In the genomic region with DNA sequence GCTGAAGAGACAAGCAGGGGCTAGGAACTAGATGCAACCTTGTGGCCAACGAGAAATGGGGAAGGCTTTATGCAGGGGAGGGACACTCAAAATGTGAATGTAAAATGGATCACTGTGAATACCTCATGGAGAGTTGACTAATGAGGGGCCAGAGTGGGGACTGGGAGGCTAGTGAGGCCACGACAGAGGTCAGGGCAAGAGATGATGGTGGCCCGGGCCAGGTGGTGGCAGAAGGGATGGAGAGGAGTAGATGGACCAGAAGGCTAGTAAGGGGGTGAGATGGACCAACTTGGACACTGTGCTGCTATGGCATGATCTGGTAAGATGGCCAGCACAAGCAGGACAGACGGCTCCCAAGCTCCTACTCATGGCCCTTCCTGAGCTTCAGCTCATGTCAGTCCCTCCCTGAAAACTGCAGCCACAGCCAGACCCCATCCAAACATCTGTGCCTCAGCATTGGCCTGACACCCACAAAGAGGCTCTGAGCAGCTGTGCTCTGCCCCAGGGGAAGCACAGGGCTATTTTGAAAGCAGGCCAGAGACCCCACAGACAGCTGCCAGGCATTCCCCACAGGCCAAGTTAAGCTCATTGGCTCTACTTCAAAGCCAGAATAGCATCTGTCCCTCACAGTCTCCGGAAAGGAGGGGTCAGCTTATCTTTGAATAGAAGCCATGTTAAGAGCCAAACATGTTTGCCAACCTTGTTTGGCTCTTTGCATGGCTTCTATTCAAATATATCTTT, we compare ENCODE assay signal across 10 cellular contexts. TPM values are rescaled to one million over a fixed set of nuclear protein-coding genes. Genes with fewer than 3 reads are reported as not detected.
DNase-seq lines count a peak whose midpoint lies in the region; ATAC-seq, FAIRE-seq and TF ChIP-seq lines count a peak whose summit lies in the region.
"Had no signal": no experiment of that assay in that cellular context is flagged by ENCODE, and none has a peak within 500 bp of the region (broad histone marks: within the 10 kb centered on the region; RNA-seq: fewer than 3 reads in every experiment).

No MANE protein-coding gene starts in this region.

- H3K27me3 ChIP-seq in ascending aorta, result no peaks in the 10 kb centered on the region
- H3K27me3 ChIP-seq in PC-3 (ENCODE audit: low read length), result no peaks in the 10 kb centered on the region
- H3K27me3 ChIP-seq: MG63, right lobe of liver had no signal

- TF ChIP-seq CTCF in GM13976 (IDR thresholded peaks at IDR 0.05; ENCODE audit: borderline replicate concordance, control extremely low read depth, extremely low read depth, insufficient read depth, missing control alignments) (no peak), ascending aorta (IDR thresholded peaks at IDR 0.05) (no peak), mucosa of descending colon (IDR thresholded peaks at IDR 0.05) (no peak), PC-3 (conservative IDR thresholded peaks at IDR 0.05; ENCODE audit: low read depth, low read length) (no peak)

- no peak overlapping the region for H2AFZ ChIP-seq in PC-3 (ENCODE audit: low read length)

- no peak overlapping the region for H3K4me2 ChIP-seq in PC-3 (ENCODE audit: low read length)

- H3K36me3 ChIP-seq in ascending aorta (peaks cover 52 to 72% of the 10 kb centered on the region in 2 donors), mucosa of descending colon (ENCODE audit: low read depth) (no peaks in the 10 kb centered on the region), PC-3 (ENCODE audit: low read depth, low read length) (peaks cover 8% of the 10 kb centered on the region; the same call in 1 of the 2 replicates)

- H3K9me2 ChIP-seq in PC-3 (replicated peaks; ENCODE audit: low read length), result no peaks in the 10 kb centered on the region

- no peaks in the 10 kb centered on the region for H3F3A ChIP-seq in PC-3 (ENCODE audit: low read length, unreplicated experiment)

- no peak overlapping the region for H3K9ac ChIP-seq in PC-3 (ENCODE audit: low read length)

- ATAC-seq in HG03354 (IDR thresholded peaks at IDR 0.05; ENCODE audit: poor library complexity, severe bottlenecking, unreplicated experiment) (peak; percentile 51), mucosa of descending colon (peak; percentile 9), GM19452 (IDR thresholded peaks at IDR 0.05; ENCODE audit: unreplicated experiment) (no peak), GM18517 (IDR thresholded peaks at IDR 0.05; ENCODE audit: unreplicated experiment) (no peak), PC-3 (no peak)
- ATAC-seq: right lobe of liver had no signal

- H3K79me2 ChIP-seq in PC-3 (ENCODE audit: low read length), result no peaks in the 10 kb centered on the region

- POLR2A ChIA-PET in PC-3 (lab: Charles Lee; ENCODE audit: unreplicated experiment), result no interaction called here

- H3K27ac ChIP-seq in ascending aorta, result peak overlapping the region; percentile 38 to 49
- H3K27ac ChIP-seq in PC-3 (ENCODE audit: low read length), result no peak overlapping the region
- H3K27ac ChIP-seq: right lobe of liver had no signal

- H3K9me3 ChIP-seq in ascending aorta (no peaks in the 10 kb centered on the region), mucosa of descending colon (no peaks in the 10 kb centered on the region), PC-3 (ENCODE audit: low read length) (no peaks in the 10 kb centered on the region)
- H3K9me3 ChIP-seq: MG63, right lobe of liver had no signal

- intact Hi-C loops in ascending aorta (cut with DNase I), result no loop called here
- intact Hi-C loops in mucosa of descending colon (cut with DNase I, micrococcal nuclease), result no loop called here
- intact Hi-C loops in PC-3 (cut with micrococcal nuclease), result no loop called here

- no peak for FAIRE-seq in RCC 7860 (lab: Jason Lieb, UNC)

- DNase-seq in GM13976 (ENCODE audit: low spot score), result peak; percentile 52
- DNase-seq in ascending aorta (ENCODE audit: low spot score in 2 of 2), result peak in 1 of 2 donors; percentile 58
- DNase-seq in mucosa of descending colon, result no peak
- DNase-seq in RCC 7860 (ENCODE audit: low spot score), result no peak
- no peak for DNase-seq in PC-3
- DNase-seq: MG63 had no signal

- H3K4me1 ChIP-seq in ascending aorta (peaks cover 0 to 10% of the 10 kb centered on the region in 2 donors), mucosa of descending colon (ENCODE audit: low read depth) (no peaks in the 10 kb centered on the region), PC-3 (ENCODE audit: insufficient read depth, low read length) (no peaks in the 10 kb centered on the region)

- BruUV-seq in PC-3 (replicated peaks; lab: Mats Ljungman, UMichigan), result no TSS peak

- in situ Hi-C loops in GM13976 (cut with MboI; ENCODE audit: low sequenced_read_pairs, unreplicated experiment), result no loop called here

- no peaks in the 10 kb centered on the region for H4K20me1 ChIP-seq in PC-3 (ENCODE audit: low read length)

- CTCF ChIA-PET in PC-3 (lab: Charles Lee), result interaction anchor here (0.5 kb wide), 1 partner anchor 132 kb away, joined by 3 read pairs; a partner anchor contains a TSS

- H3K4me3 ChIP-seq in ascending aorta, result no peak overlapping the region
- H3K4me3 ChIP-seq in mucosa of descending colon, result no peak overlapping the region
- no peak overlapping the region for H3K4me3 ChIP-seq in PC-3 (ENCODE audit: low read length)
- H3K4me3 ChIP-seq: MG63, right lobe of liver had no signal

RNA-seq across cellular contexts. Expression of a gene that starts 22.1 kb away (rescaled TPM):
- total RNA-seq in ascending aorta (22.6 TPM), mucosa of descending colon (10 to 100 TPM; 47.0 to 65.0 (median 56.1) TPM), PC-3 (2014; rRNA removed) (38.7 and 43.6 TPM in 2 replicates)

RNA-seq across cellular contexts. Expression of a gene that starts 51.9 kb away (rescaled TPM):
- total RNA-seq in ascending aorta, result 49.1 TPM
- total RNA-seq in mucosa of descending colon, result 10 to 100 TPM in 1 of 3 donors, 1 to 10 TPM in 2; 5.1 to 59.0 (median 5.6) TPM
- total RNA-seq in PC-3 (2014; rRNA removed), result 26.5 and 27.8 TPM in 2 replicates

Comparison
In these comparisons a context has a peak if more than half of its experiments do, and no peak if none do; other contexts are left out.
1. ATAC-seq: peak in HG03354 (single experiment) and mucosa of descending colon (single experiment); none in GM19452 (single experiment), GM18517 (single experiment) and PC-3 (single experiment).